ENCODE assay signal across 19 cellular contexts in the genomic region with DNA sequence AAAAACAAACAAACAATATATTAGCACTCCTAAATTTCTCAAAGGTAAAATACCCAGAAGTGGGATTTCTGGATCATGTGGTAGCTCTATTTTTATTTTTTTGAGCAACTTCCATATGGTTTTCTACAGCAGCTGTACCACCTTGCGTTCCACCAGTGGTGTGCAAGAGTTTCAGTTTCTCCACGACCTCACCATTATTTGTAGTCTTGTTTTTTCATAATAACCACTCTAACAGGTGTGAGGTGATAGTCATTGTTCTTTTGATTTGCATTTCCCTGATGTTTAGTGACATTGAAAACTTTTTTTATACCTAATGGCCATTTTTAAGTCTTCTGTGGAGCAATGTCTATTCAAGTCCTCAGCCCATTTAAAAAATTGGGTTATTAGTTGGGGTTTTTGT.
DNase-seq lines count a peak whose midpoint lies in the region; ATAC-seq and TF ChIP-seq lines count a peak whose summit lies in the region.
"Had no signal": no experiment of that assay in that cellular context is flagged by ENCODE, and none has a peak within 500 bp of the region (broad histone marks: within the 10 kb centered on the region; RNA-seq: fewer than 3 reads in every experiment).

No MANE protein-coding gene starts in this region.

- no peak for TF ChIP-seq CTCF in GM12864 (IDR thresholded peaks at IDR 0.05; ENCODE audit: low read depth, low read length, missing control alignments)

- intact Hi-C loops in Right ventricle myocardium superior (cut with DNase I), result no loop called here

- no peak overlapping the region for H3K4me3 ChIP-seq in GM12864 (ENCODE audit: low read depth, low read length)
- H3K4me3 ChIP-seq: heart right ventricle had no signal

- DNase-seq in GM12864 (ENCODE audit: low read depth) (peak; percentile 59), NCI-H1092 treated with DMSO at 0.1 percent for 48 hours (lab: John Stamatoyannopoulos, UW) (no peak), Right ventricle myocardium superior (no peak)
- no peak for DNase-seq in NK-92 treated with Interleukin-12 subunit alpha and Interleukin-12 subunit beta, amount 100 ng/mL, for 24 hours (lab: John Stamatoyannopoulos, UW)
- no peak for DNase-seq in stimulated activated CD4-positive, alpha-beta T cell treated with anti-CD3 and anti-CD28 coated beads, Interleukin-2, amount 100 ng/mL, for 48 hours
- DNase-seq: activated naive CD4-positive, alpha-beta T cell treated with anti-CD3 and anti-CD28 coated beads, Interleukin-2, amount 50 U/mL, for 16 hours; brain microvascular endothelial cell; CD4-positive, alpha-beta T cell; EL; GOT3; heart right ventricle; Kasumi-1; NCI-H510A; SW 1271 had no signal

- ATAC-seq in GM19395 (IDR thresholded peaks at IDR 0.05; ENCODE audit: unreplicated experiment) (peak; percentile 98), HG02623 (IDR thresholded peaks at IDR 0.05; ENCODE audit: unreplicated experiment) (peak; percentile 95), HG03159 (IDR thresholded peaks at IDR 0.05; ENCODE audit: unreplicated experiment) (peak; percentile 93), Right ventricle myocardium superior (ENCODE audit: poor library complexity) (no peak)
- ATAC-seq: heart right ventricle; stimulated activated memory B cell treated with anti-CD40 and anti-IgM and Interleukin-4, amounts not matched to agents 10 μg/mL and 1 μg/mL and 100 μg/mL, for 72 hours; WTC11 had no signal
